ENCODE assay signal across 15 cellular contexts in the genomic region with DNA sequence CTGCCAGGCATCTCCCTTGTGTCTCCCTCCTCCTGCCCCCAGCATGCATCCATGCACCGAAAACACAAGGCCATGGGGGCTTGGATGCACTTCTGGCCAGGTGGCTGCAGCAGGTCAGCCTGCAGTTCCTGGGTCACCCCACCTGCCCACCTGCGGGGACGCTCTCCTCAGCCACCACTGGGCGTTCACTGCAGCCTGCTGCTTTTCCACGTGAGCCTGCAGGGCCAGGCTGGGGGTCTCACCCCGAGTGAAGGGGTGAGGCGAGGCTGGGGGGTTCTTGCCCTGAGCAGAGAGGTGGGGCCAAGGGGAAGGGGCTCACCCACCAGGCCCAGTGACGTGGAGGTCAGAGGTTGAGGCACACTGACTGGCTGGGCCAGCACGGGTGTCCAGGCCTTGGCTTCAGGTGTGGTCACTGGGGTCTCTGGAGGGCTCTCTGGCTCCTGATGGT.
DNase-seq lines count a peak whose midpoint lies in the region; ATAC-seq and TF ChIP-seq lines count a peak whose summit lies in the region.
"Had no signal": no experiment of that assay in that cellular context is flagged by ENCODE, and none has a peak within 500 bp of the region (broad histone marks: within the 10 kb centered on the region; RNA-seq: fewer than 3 reads in every experiment).

No MANE protein-coding gene starts in this region.

- no peak for TF ChIP-seq CTCF in chondrocyte (IDR thresholded peaks at IDR 0.05)

- no peak for ATAC-seq in HG02623 (IDR thresholded peaks at IDR 0.05; ENCODE audit: unreplicated experiment)

- no peak overlapping the region for H3K4me3 Mint-ChIP-seq in chondrocyte (ENCODE audit: unreplicated experiment)

- H3K27me3 Mint-ChIP-seq in chondrocyte (ENCODE audit: low read depth), result peaks cover 32% of the 10 kb centered on the region

- intact Hi-C loops in posterior vena cava (cut with DNase I), result loop anchor here in 1 of 2 donors (5.0 kb wide), 1 partner anchor 281 kb away; no protein-coding TSS in a partner anchor

- DNase-seq in activated CD8-positive, alpha-beta memory T cell treated with anti-CD3 and anti-CD28 coated beads for 24 hours, result peak; percentile 46
- DNase-seq in activated CD8-positive, alpha-beta memory T cell treated with anti-CD3 and anti-CD28 coated beads, Interleukin-2, amount 50 U/mL, for 4 hours, result no peak
- DNase-seq in D341Med (ENCODE audit: low spot score), result peak; percentile 36
- DNase-seq in chondrocyte (ENCODE audit: low spot score), result peak; percentile 73
- peak; percentile 78 for DNase-seq in posterior vena cava (ENCODE audit: low spot score)
- DNase-seq in NCI-H1436 treated with DMSO at 0.1 percent for 48 hours (lab: John Stamatoyannopoulos, UW), result no peak
- DNase-seq in NOMO-1 treated with DMSO at 0.1 percent for 48 hours (lab: John Stamatoyannopoulos, UW; ENCODE audit: unreplicated experiment), result no peak
- DNase-seq: effector CD8-positive, alpha-beta T cell; mesenchymal stem cell; MV-4-11; NCI-H2081; NCI-H510A; SHP77 treated with DMSO at 0.1 percent for 48 hours; T-helper 2 cell had no signal

- no peaks in the 10 kb centered on the region for H3K36me3 Mint-ChIP-seq in chondrocyte (ENCODE audit: low read depth)

- no peak overlapping the region for H3K27ac Mint-ChIP-seq in chondrocyte (ENCODE audit: unreplicated experiment)

- H3K9me3 Mint-ChIP-seq in chondrocyte (ENCODE audit: low read depth), result no peaks in the 10 kb centered on the region

- peaks cover 8% of the 10 kb centered on the region for H3K4me1 Mint-ChIP-seq in chondrocyte (ENCODE audit: low read depth)

Comparison
In these comparisons a context has a peak if more than half of its experiments do, and no peak if none do; other contexts are left out.
1. DNase-seq: peak in activated CD8-positive, alpha-beta memory T cell treated with anti-CD3 and anti-CD28 coated beads for 24 hours (single experiment), D341Med (single experiment), chondrocyte (single experiment) and posterior vena cava (single experiment); none in activated CD8-positive, alpha-beta memory T cell treated with anti-CD3 and anti-CD28 coated beads, Interleukin-2, amount 50 U/mL, for 4 hours (single experiment), NCI-H1436 treated with DMSO at 0.1 percent for 48 hours (single experiment) and NOMO-1 treated with DMSO at 0.1 percent for 48 hours (single experiment).